24 cellular contexts compared by ENCODE assay signal in genomic region chr13:29254971-29255370, GRCh38.
"Had no signal": no experiment of that assay in that cellular context is flagged by ENCODE, and none has a peak within 500 bp of the region (broad histone marks: within the 10 kb centered on the region; RNA-seq: fewer than 3 reads in every experiment).

No MANE protein-coding gene starts in this region.

- ATAC-seq: activated T-cell treated with anti-CD3 and anti-CD28 coated beads, Interleukin-2, amount 50 U/mL, for 4 hours; T-helper 17 cell; WTC11 had no signal

- H3K4me3 Mint-ChIP-seq: activated CD4-positive, alpha-beta T cell treated with anti-CD3 and anti-CD28 coated beads, Interleukin-2, amount 10 ng/mL, durations not matched to agents 24 days and 14 days; activated naive CD4-positive, alpha-beta T cell treated with anti-CD3 and anti-CD28 coated beads for 36 hours; activated naive CD8-positive, alpha-beta T cell; activated T-cell treated with anti-CD3 and anti-CD28 coated beads, Interleukin-2, amount 50 U/mL, for 4 hours; brain; central memory CD8-positive, alpha-beta T cell; T-helper 17 cell; WTC11 had no signal

- H3K4me1 Mint-ChIP-seq: activated CD4-positive, alpha-beta T cell treated with anti-CD3 and anti-CD28 coated beads, Interleukin-2, amount 10 ng/mL, durations not matched to agents 24 days and 14 days; central memory CD8-positive, alpha-beta T cell; WTC11 had no signal

- H3K36me3 Mint-ChIP-seq: activated naive CD8-positive, alpha-beta T cell; brain; WTC11 had no signal

- H3K9me3 Mint-ChIP-seq: activated CD4-positive, alpha-beta T cell treated with anti-CD3 and anti-CD28 coated beads, Interleukin-2, amount 10 ng/mL, durations not matched to agents 24 days and 14 days; activated naive CD4-positive, alpha-beta T cell treated with anti-CD3 and anti-CD28 coated beads for 36 hours; activated T-cell treated with anti-CD3 and anti-CD28 coated beads, Interleukin-2, amount 50 U/mL, for 4 hours had no signal

- H3K27ac Mint-ChIP-seq: activated CD4-positive, alpha-beta T cell treated with anti-CD3 and anti-CD28 coated beads, Interleukin-2, amount 10 ng/mL, durations not matched to agents 24 days and 14 days; activated naive CD4-positive, alpha-beta T cell treated with anti-CD3 and anti-CD28 coated beads for 36 hours; activated naive CD8-positive, alpha-beta T cell; brain; T-helper 17 cell; WTC11 had no signal

- FAIRE-seq: astrocyte had no signal

- DNase-seq: activated CD4-positive, alpha-beta T cell treated with anti-CD3 and anti-CD28 coated beads for 1 hour; activated CD4-positive, alpha-beta T cell treated with anti-CD3 and anti-CD28 coated beads, Interleukin-2, amount 10 ng/mL, durations not matched to agents 24 days and 14 days; activated CD4-positive, alpha-beta T cell treated with anti-CD3 and anti-CD28 coated beads, Interleukin-2, amount 50 U/mL, for 48 hours; activated CD8-positive, alpha-beta memory T cell treated with anti-CD3 and anti-CD28 coated beads for 24 hours; activated effector memory CD4-positive, alpha-beta T cell treated with anti-CD3 and anti-CD28 coated beads, Interleukin-2, amount 50 U/mL, for 16 hours; activated naive CD4-positive, alpha-beta T cell treated with anti-CD3 and anti-CD28 coated beads for 36 hours; activated T-cell treated with anti-CD3 and anti-CD28 coated beads, Interleukin-2, amount 50 U/mL, for 4 hours; amygdala; NCI-H1105 treated with DMSO at 0.1 percent for 48 hours; NCI-H146; NCI-H187 treated with DMSO at 0.1 percent for 48 hours; NCI-H2081 treated with DMSO at 0.1 percent for 48 hours; NCI-H345; NCI-H510A; NCI-H526 treated with DMSO at 0.1 percent for 48 hours; NCI-H82; SIG-M5; T-helper 17 cell; T-helper 9 cell had no signal
